In the genomic region with DNA sequence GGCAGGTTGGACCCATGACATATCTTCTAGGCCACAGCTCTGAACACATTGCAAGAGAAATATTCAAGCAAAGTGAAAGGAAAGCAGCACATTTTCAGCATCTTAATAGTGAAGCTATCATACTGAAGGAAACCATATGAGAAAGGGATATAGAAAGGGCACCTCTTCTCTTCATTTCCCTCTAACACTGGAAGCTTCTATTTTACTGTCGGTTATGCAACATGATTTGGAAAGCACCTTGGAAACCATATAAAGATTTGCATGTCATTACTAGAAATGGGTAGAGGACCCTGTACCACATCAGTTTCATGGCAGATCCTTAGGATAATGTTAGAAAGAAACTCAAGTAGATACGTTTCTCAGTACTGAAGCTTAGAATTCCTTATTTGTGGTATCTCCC, we compare ENCODE assay signal across 29 cellular contexts.
"Had no signal": no experiment of that assay in that cellular context is flagged by ENCODE, and none has a peak within 500 bp of the region (broad histone marks: within the 10 kb centered on the region; RNA-seq: fewer than 3 reads in every experiment).

No MANE protein-coding gene starts in this region.

- ATAC-seq: activated naive CD4-positive, alpha-beta T cell treated with anti-CD3 and anti-CD28 coated beads, Interleukin-2, amount 50 U/mL, for 72 hours; activated T-cell treated with anti-CD3 and anti-CD28 coated beads, Interleukin-2, amount 50 U/mL, for 72 hours; gastroesophageal sphincter; heart right ventricle; T-helper 17 cell; WTC11 had no signal

- H3K36me3 ChIP-seq: ascending aorta, breast epithelium, cardiac muscle cell, colonic mucosa, esophagus squamous epithelium, gastroesophageal sphincter, heart right ventricle had no signal

- H3K27me3 ChIP-seq: ascending aorta, breast epithelium, cardiac muscle cell, colonic mucosa, esophagus squamous epithelium, gastroesophageal sphincter, heart right ventricle had no signal

- H3K4me3 ChIP-seq: ascending aorta, breast epithelium, cardiac muscle cell, colonic mucosa, esophagus squamous epithelium, gastroesophageal sphincter, heart right ventricle had no signal

- H3K9me3 ChIP-seq: ascending aorta, breast epithelium, colonic mucosa, esophagus squamous epithelium, gastroesophageal sphincter, heart right ventricle had no signal

- H3K4me1 ChIP-seq: ascending aorta, breast epithelium, colonic mucosa, esophagus squamous epithelium, gastroesophageal sphincter, heart right ventricle had no signal

- H3K27ac ChIP-seq: ascending aorta, breast epithelium, cardiac muscle cell, colonic mucosa, epithelial cell of prostate, esophagus squamous epithelium, gastroesophageal sphincter, heart right ventricle had no signal

- DNase-seq: activated CD4-positive, alpha-beta memory T cell treated with anti-CD3 and anti-CD28 coated beads, Interleukin-2, amount 10 ng/mL, durations not matched to agents 7 days and 5 days; activated CD4-positive, alpha-beta T cell treated with anti-CD3 and anti-CD28 coated beads for 1 hour; activated CD4-positive, alpha-beta T cell treated with anti-CD3 and anti-CD28 coated beads for 4 hours; activated CD4-positive, alpha-beta T cell treated with anti-CD3 and anti-CD28 coated beads, Interleukin-2, amount 10 ng/mL, durations not matched to agents 7 days and 5 days; activated CD4-positive, alpha-beta T cell treated with anti-CD3 and anti-CD28 coated beads, Interleukin-2, amount 50 U/mL, for 4 hours; activated CD8-positive, alpha-beta memory T cell treated with anti-CD3 and anti-CD28 coated beads, Interleukin-2, amount 50 U/mL, for 48 hours; activated gamma-delta T cell; activated naive CD4-positive, alpha-beta T cell; activated naive CD4-positive, alpha-beta T cell treated with anti-CD3 and anti-CD28 coated beads, Interleukin-2, amount 10 ng/mL, durations not matched to agents 7 days and 5 days; activated naive CD8-positive, alpha-beta T cell treated with anti-CD3 and anti-CD28 coated beads, Interleukin-2, amount 10 ng/mL, durations not matched to agents 7 days and 5 days; activated T-cell treated with anti-CD3 and anti-CD28 coated beads for 4 hours; activated T-cell treated with anti-CD3 and anti-CD28 coated beads, Interleukin-2, amount 50 U/mL, for 24 hours; activated T-cell treated with anti-CD3 and anti-CD28 coated beads, Interleukin-2, amount 50 U/mL, for 72 hours; central memory CD4-positive, alpha-beta T cell; cerebellar nuclear complex; colonic mucosa; effector CD8-positive, alpha-beta T cell; esophagus squamous epithelium; foreskin melanocyte; heart right ventricle; T-helper 17 cell; T1000 had no signal
